Comparison of ENCODE assay signal across 11 cellular contexts in the genomic region with DNA sequence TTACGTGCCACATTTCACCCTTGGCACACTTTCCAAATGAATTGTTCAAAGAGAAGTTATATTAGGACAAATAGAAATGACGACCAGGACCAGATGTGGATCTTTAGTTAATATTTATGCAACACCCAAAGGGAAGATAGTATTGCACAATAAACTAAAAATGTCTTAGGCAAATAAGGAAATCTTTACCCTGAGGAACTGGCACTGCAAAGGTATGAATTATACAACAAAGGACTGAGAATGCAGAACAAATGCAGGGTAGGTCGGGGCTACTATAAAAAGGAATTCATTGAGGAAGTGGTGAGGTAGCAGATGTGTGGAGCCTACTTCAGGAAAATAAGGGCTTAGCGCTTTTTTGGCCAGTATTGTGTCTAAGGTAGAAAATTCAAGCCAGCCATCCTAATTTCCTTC. TPM values are rescaled to one million over a fixed set of nuclear protein-coding genes. Genes with fewer than 3 reads are reported as not detected.
A peak's percentile ranks its signal among the peaks of the same experiment; 100 is the strongest.
DNase-seq lines count a peak whose midpoint lies in the region; FAIRE-seq and TF ChIP-seq lines count a peak whose summit lies in the region.
"Had no signal": no experiment of that assay in that cellular context is flagged by ENCODE, and none has a peak within 500 bp of the region (broad histone marks: within the 10 kb centered on the region; RNA-seq: fewer than 3 reads in every experiment).

No MANE protein-coding gene starts in this region.

- H3K4me2 ChIP-seq in mammary epithelial cell (ENCODE audit: insufficient read depth, low read depth, low read length) (no peak overlapping the region), neuronal stem cell (ENCODE audit: insufficient read depth, low read length, poor library complexity, severe bottlenecking) (no peak overlapping the region)
- H3K4me2 ChIP-seq: BLaER1 had no signal

- H2AFZ ChIP-seq in mammary epithelial cell (ENCODE audit: low read depth, low read length) (peak overlapping the region; percentile 23), neuronal stem cell (ENCODE audit: low read length) (peak overlapping the region; percentile 46)

- CTCF ChIA-PET in mammary epithelial cell (lab: Charles Lee; ENCODE audit: low non-redundant PET): no interaction called here

- H2BK15ac ChIP-seq in neuronal stem cell (ENCODE audit: low read length): no peak overlapping the region

- DNase-seq in GM19239 (ENCODE audit: insufficient read length, low spot score) (no peak), MV-4-11 (lab: John Stamatoyannopoulos, UW) (peak; percentile 1), mammary epithelial cell (no peak), neuronal stem cell (ENCODE audit: low spot score) (no peak), HPDE6-E6E7 (ENCODE audit: extremely low spot score) (no peak), NCI-H1417 treated with DMSO at 0.1 percent for 48 hours (lab: John Stamatoyannopoulos, UW) (no peak)
- DNase-seq in stimulated activated CD4-positive, alpha-beta T cell treated with anti-CD3 and anti-CD28 coated beads, Interleukin-2, amount 100 ng/mL, for 24 hours: no peak
- DNase-seq: GOT3, NCI-H446 treated with DMSO at 0.1 percent for 48 hours had no signal

- no peak overlapping the region for H3K23ac ChIP-seq in neuronal stem cell (ENCODE audit: low read depth, low read length, poor library complexity)

- WGBS in mammary epithelial cell (ENCODE audit: low coverage, missing lambda C conversion rate): 3% methylated on average over 4 of the region's 4 CpGs
- no CpG with 5 or more reads among the region's 4 CpGs for WGBS in neuronal stem cell (ENCODE audit: extremely low coverage in 2 of 2, insufficient read length in 2 of 2, insufficient replicate concordance in 1 of 2), 2 donors

- no peak overlapping the region for H2AK5ac ChIP-seq in neuronal stem cell (ENCODE audit: low read depth, low read length)

- no peak overlapping the region for H4K91ac ChIP-seq in neuronal stem cell (ENCODE audit: low read depth, low read length, poor library complexity)

- H3K36me3 ChIP-seq in mammary epithelial cell (ENCODE audit: insufficient read depth, low read length) (no peaks in the 10 kb centered on the region), neuronal stem cell (replicated peaks in 1 of 2; ENCODE audit: control insufficient read depth in 2 of 2, insufficient read depth in 2 of 2, low read length in 2 of 2) (no peaks in the 10 kb centered on the region)
- H3K36me3 ChIP-seq: BLaER1 had no signal

- dilution Hi-C loops in mammary epithelial cell (cut with HindIII; ENCODE audit: low sequenced_read_pairs): no loop called here

- no peak overlapping the region for H2BK12ac ChIP-seq in neuronal stem cell (ENCODE audit: low read length)

- no peak overlapping the region for H2BK120ac ChIP-seq in neuronal stem cell (ENCODE audit: low read depth, low read length)

- no TSS peak for BruUV-seq in mammary epithelial cell (replicated peaks; lab: Mats Ljungman, UMichigan)

- TF ChIP-seq CTCF in mammary epithelial cell (conservative IDR thresholded peaks at IDR 0.05 in 1 of 2, IDR thresholded peaks at IDR 0.05 in 1 of 2; ENCODE audit: extremely low read depth in 1 of 2, insufficient read depth in 1 of 2, low read depth in 1 of 2, low read length in 2 of 2): no peak

- intact Hi-C loops in mammary epithelial cell (cut with micrococcal nuclease): loop anchor here (10.0 kb wide), 1 partner anchor 122 kb away; no protein-coding TSS in a partner anchor

- H3K27ac ChIP-seq in mammary epithelial cell (ENCODE audit: insufficient read depth, low read depth, low read length) (no peak overlapping the region), neuronal stem cell (replicated peaks; ENCODE audit: low read length) (no peak overlapping the region)
- H3K27ac ChIP-seq: BLaER1 had no signal

- no peaks in the 10 kb centered on the region for H3K79me2 ChIP-seq in mammary epithelial cell (ENCODE audit: insufficient read depth, low read length)

- H3K4me1 ChIP-seq in mammary epithelial cell (ENCODE audit: insufficient read depth, low read length) (peaks cover under 1% of the 10 kb centered on the region), neuronal stem cell (ENCODE audit: control insufficient read depth in 2 of 2, insufficient read depth in 1 of 2, low read depth in 1 of 2, low read length in 2 of 2) (no peaks in the 10 kb centered on the region)
- H3K4me1 ChIP-seq: BLaER1 had no signal

- in situ Hi-C loops in mammary epithelial cell (cut with MboI; ENCODE audit: low sequenced_read_pairs in 2 of 2): no loop called here

- H3K9ac ChIP-seq in mammary epithelial cell (ENCODE audit: insufficient read depth, low read length) (no peak overlapping the region), neuronal stem cell (ENCODE audit: low read depth, low read length, poor library complexity) (no peak overlapping the region)
- H3K9ac ChIP-seq: BLaER1 had no signal

- no peak overlapping the region for H4K8ac ChIP-seq in neuronal stem cell (ENCODE audit: low read depth, low read length)

- peaks cover 3% of the 10 kb centered on the region for H3K79me1 ChIP-seq in neuronal stem cell (ENCODE audit: low read depth, low read length)

- H3K18ac ChIP-seq in neuronal stem cell (ENCODE audit: low read length): no peak overlapping the region

- FAIRE-seq in GM19239 (lab: Jason Lieb, UNC): peak; percentile 49
- FAIRE-seq: colon had no signal

- no peak overlapping the region for H3K14ac ChIP-seq in neuronal stem cell (ENCODE audit: low read length)

- H3K4me3 ChIP-seq in mammary epithelial cell (replicated peaks in 1 of 3; ENCODE audit: insufficient read depth in 1 of 3, low read depth in 2 of 3, low read length in 3 of 3) (no peak overlapping the region), neuronal stem cell (ENCODE audit: low read length in 2 of 2) (no peak overlapping the region)
- H3K4me3 ChIP-seq: BLaER1 had no signal

- no peak overlapping the region for H2BK5ac ChIP-seq in neuronal stem cell (ENCODE audit: low read length)

- H3K27me3 ChIP-seq in mammary epithelial cell (ENCODE audit: insufficient read depth, low read length) (no peaks in the 10 kb centered on the region), neuronal stem cell (ENCODE audit: control insufficient read depth in 3 of 3, insufficient read depth in 3 of 3, low read depth in 1 of 3, low read length in 3 of 3) (no peaks in the 10 kb centered on the region)

- H3K9me3 ChIP-seq in mammary epithelial cell (replicated peaks; ENCODE audit: insufficient read depth, low read length) (no peaks in the 10 kb centered on the region), neuronal stem cell (replicated peaks in 1 of 2; ENCODE audit: control insufficient read depth in 2 of 2, insufficient read depth in 1 of 2, low read depth in 1 of 2, low read length in 2 of 2) (no peaks in the 10 kb centered on the region)
- H3K9me3 ChIP-seq: BLaER1 had no signal

- H3K4ac ChIP-seq in neuronal stem cell (ENCODE audit: low read length): no peak overlapping the region

- no peaks in the 10 kb centered on the region for H4K20me1 ChIP-seq in mammary epithelial cell (ENCODE audit: insufficient read depth, low read length)
- H4K20me1 ChIP-seq: BLaER1 had no signal

RNA-seq across cellular contexts. Expression of a gene that starts 3.9 kb away (rescaled TPM):
- 10 to 100 TPM in 1 of 2 donors, 1 to 10 TPM in 1; 7.3 to 23.8 TPM for total RNA-seq in mammary epithelial cell
- 2.7 TPM for polyA plus RNA-seq in mammary epithelial cell
- polyA minus RNA-seq in mammary epithelial cell: 17.6 TPM
- 15.7 TPM for polyA plus RNA-seq in neuronal stem cell (2013, experiment 1 of 2)
- 15.6 TPM for polyA plus RNA-seq in neuronal stem cell (2013, experiment 2 of 2)
